In genomic region chr16:84614075-84614474, GRCh38 we compare ENCODE assay signal across 13 cellular contexts. TPM values are rescaled to one million over a fixed set of nuclear protein-coding genes. Genes with fewer than 3 reads are reported as not detected.
DNase-seq lines count a peak whose midpoint lies in the region; ATAC-seq and TF ChIP-seq lines count a peak whose summit lies in the region.
"Had no signal": no experiment of that assay in that cellular context is flagged by ENCODE, and none has a peak within 500 bp of the region (broad histone marks: within the 10 kb centered on the region; RNA-seq: fewer than 3 reads in every experiment).

No MANE protein-coding gene starts in this region.

- no peak overlapping the region for H3K27ac ChIP-seq in iPS-20b (ENCODE audit: low read length)
- H3K27ac ChIP-seq: thoracic aorta had no signal

- peaks cover 10% of the 10 kb centered on the region for H3K9me3 Mint-ChIP-seq in T-helper 2 cell treated with Interferon-gamma antibody and Interleukin-4, amounts not matched to agents 5 μg/mL and 100 μg/mL, for 36 hours
- H3K9me3 Mint-ChIP-seq in activated B cell treated with CpG ODN at 0.5 μM for 24 hours, result peaks cover 5% of the 10 kb centered on the region
- peaks cover 0 to 10% of the 10 kb centered on the region in 2 donors for H3K9me3 Mint-ChIP-seq in stimulated activated naive CD8-positive, alpha-beta T cell treated with anti-CD3 and anti-CD28 coated beads, Interleukin-15, amount 100 ng/mL, for 72 hours

- peak overlapping the region; percentile 76 for H3K27ac Mint-ChIP-seq in T-helper 2 cell treated with Interferon-gamma antibody and Interleukin-4, amounts not matched to agents 5 μg/mL and 100 μg/mL, for 36 hours
- H3K27ac Mint-ChIP-seq in activated B cell treated with CpG ODN at 0.5 μM for 24 hours, result peak overlapping the region; percentile 84
- H3K27ac Mint-ChIP-seq in stimulated activated naive CD8-positive, alpha-beta T cell treated with anti-CD3 and anti-CD28 coated beads, Interleukin-15, amount 100 ng/mL, for 72 hours, result peak overlapping the region; percentile 28 to 68

- H3K4me3 Mint-ChIP-seq in T-helper 2 cell treated with Interferon-gamma antibody and Interleukin-4, amounts not matched to agents 5 μg/mL and 100 μg/mL, for 36 hours, result peak overlapping the region; percentile 99
- peak overlapping the region; percentile 48 for H3K4me3 Mint-ChIP-seq in activated B cell treated with CpG ODN at 0.5 μM for 24 hours
- H3K4me3 Mint-ChIP-seq in stimulated activated naive CD8-positive, alpha-beta T cell treated with anti-CD3 and anti-CD28 coated beads, Interleukin-15, amount 100 ng/mL, for 72 hours, result peak overlapping the region; percentile 85 to 100

- DNase-seq in T-helper 2 cell treated with Interferon-gamma antibody and Interleukin-4, amounts not matched to agents 5 μg/mL and 100 μg/mL, for 36 hours (ENCODE audit: low spot score), result no peak
- no peak for DNase-seq in T-helper 2 cell
- DNase-seq in activated B cell treated with CpG ODN at 0.5 μM for 24 hours, result no peak
- DNase-seq in stimulated activated naive CD8-positive, alpha-beta T cell treated with anti-CD3 and anti-CD28 coated beads, Interleukin-15, amount 100 ng/mL, for 72 hours, result no peak
- no peak for DNase-seq in NCI-H524 (lab: John Stamatoyannopoulos, UW)
- DNase-seq in NCI-H1694 (lab: John Stamatoyannopoulos, UW), result no peak
- no peak for DNase-seq in anterior cingulate cortex (lab: John Stamatoyannopoulos, UW)
- DNase-seq: 8988T; KG1; NCI-H2171 treated with DMSO at 0.1 percent for 48 hours; stimulated activated CD4-positive, alpha-beta T cell treated with anti-CD3 and anti-CD28 coated beads, Interleukin-4, amount 100 ng/mL, for 1 hour had no signal

- TF ChIP-seq CTCF in activated B cell treated with CpG ODN at 0.5 μM for 24 hours (IDR thresholded peaks at IDR 0.05), result no peak

- POLR2A ChIA-PET in activated B cell treated with CpG ODN at 0.5 μM for 24 hours (lab: Charles Lee), result interaction anchor here (0.9 to 10.7 kb wide), 6 partner anchors 7 to 100 kb away, joined by 6 to 333 read pairs (median 16); no protein-coding TSS in a partner anchor

- CTCF ChIA-PET in activated B cell treated with CpG ODN at 0.5 μM for 24 hours (lab: Charles Lee), result interaction anchor here (1.1 kb wide), 1 partner anchor 103 kb away, joined by 3 read pairs; no protein-coding TSS in a partner anchor

- H3K36me3 Mint-ChIP-seq in T-helper 2 cell treated with Interferon-gamma antibody and Interleukin-4, amounts not matched to agents 5 μg/mL and 100 μg/mL, for 36 hours (ENCODE audit: low read depth), result peaks cover 77% of the 10 kb centered on the region
- H3K36me3 Mint-ChIP-seq in activated B cell treated with CpG ODN at 0.5 μM for 24 hours (ENCODE audit: low read depth), result peaks cover 76% of the 10 kb centered on the region

- peaks cover 11% of the 10 kb centered on the region for H3K27me3 ChIP-seq in iPS-20b (ENCODE audit: insufficient read depth, low read length)

- 0 out of 2 replicates have a peak overlapping the region, but pooled peaks have one; percentile 13 for H3K9ac ChIP-seq in iPS-20b (ENCODE audit: low read depth, low read length)

- intact Hi-C loops in activated B cell treated with CpG ODN at 0.5 μM for 24 hours (cut with micrococcal nuclease), result no loop called here

- no peaks in the 10 kb centered on the region for H3K9me3 ChIP-seq in iPS-20b (ENCODE audit: insufficient read depth, low read depth, low read length)
- H3K9me3 ChIP-seq: thoracic aorta had no signal

- no peak overlapping the region for H3K4me3 ChIP-seq in iPS-20b (ENCODE audit: low read length)
- H3K4me3 ChIP-seq: thoracic aorta had no signal

- peaks cover 3% of the 10 kb centered on the region for H3K27me3 Mint-ChIP-seq in T-helper 2 cell treated with Interferon-gamma antibody and Interleukin-4, amounts not matched to agents 5 μg/mL and 100 μg/mL, for 36 hours (ENCODE audit: low read depth)
- no peaks in the 10 kb centered on the region for H3K27me3 Mint-ChIP-seq in activated B cell treated with CpG ODN at 0.5 μM for 24 hours
- peaks cover 2% of the 10 kb centered on the region for H3K27me3 Mint-ChIP-seq in stimulated activated naive CD8-positive, alpha-beta T cell treated with anti-CD3 and anti-CD28 coated beads, Interleukin-15, amount 100 ng/mL, for 72 hours

- ATAC-seq in activated B cell treated with CpG ODN at 0.5 μM for 24 hours (ENCODE audit: low read depth), result no peak
- ATAC-seq in stimulated activated naive CD8-positive, alpha-beta T cell treated with anti-CD3 and anti-CD28 coated beads, Interleukin-15, amount 100 ng/mL, for 72 hours, result no peak

- peaks cover 66% of the 10 kb centered on the region for H3K4me1 Mint-ChIP-seq in T-helper 2 cell treated with Interferon-gamma antibody and Interleukin-4, amounts not matched to agents 5 μg/mL and 100 μg/mL, for 36 hours (ENCODE audit: low read depth)
- H3K4me1 Mint-ChIP-seq in activated B cell treated with CpG ODN at 0.5 μM for 24 hours, result peaks cover 83% of the 10 kb centered on the region
- peaks cover 81% of the 10 kb centered on the region for H3K4me1 Mint-ChIP-seq in stimulated activated naive CD8-positive, alpha-beta T cell treated with anti-CD3 and anti-CD28 coated beads, Interleukin-15, amount 100 ng/mL, for 72 hours

- peaks cover 23% of the 10 kb centered on the region for H3K4me1 ChIP-seq in iPS-20b (ENCODE audit: insufficient read depth, low read length)

- peaks cover 26% of the 10 kb centered on the region for H3K36me3 ChIP-seq in iPS-20b (ENCODE audit: insufficient read depth, low read depth, low read length)
- H3K36me3 ChIP-seq: thoracic aorta had no signal

RNA-seq across cellular contexts. Expression of gene COTL1, which starts 3.8 kb away (rescaled TPM):
- total RNA-seq in activated B cell treated with CpG ODN at 0.5 μM for 24 hours, result 487 and 525 TPM in 2 replicates

RNA-seq across cellular contexts. Expression of gene KLHL36, which starts 34.2 kb away (rescaled TPM):
- total RNA-seq in activated B cell treated with CpG ODN at 0.5 μM for 24 hours, result 62.6 and 72.7 TPM in 2 replicates

Comparison
In these comparisons a context has a peak if more than half of its experiments do, and no peak if none do; other contexts are left out.
1. H3K4me3 Mint-ChIP-seq: peak in every context shown above with its lines; median percentile 99 in T-helper 2 cell treated with Interferon-gamma antibody and Interleukin-4, amounts not matched to agents 5 μg/mL and 100 μg/mL, for 36 hours; 92 in stimulated activated naive CD8-positive, alpha-beta T cell treated with anti-CD3 and anti-CD28 coated beads, Interleukin-15, amount 100 ng/mL, for 72 hours; 48 in activated B cell treated with CpG ODN at 0.5 μM for 24 hours.